In genomic region chr11:45092901-45093760, GRCh38 we compare ENCODE assay signal across 8 cellular contexts. TPM values are rescaled to one million over a fixed set of nuclear protein-coding genes. Genes with fewer than 3 reads are reported as not detected.
DNase-seq lines count a peak whose midpoint lies in the region; ATAC-seq and FAIRE-seq lines count a peak whose summit lies in the region.

No MANE protein-coding gene starts in this region.

- H3K4me3 ChIP-seq in aorta (ENCODE audit: low read length in 2 of 2): no peak overlapping the region

- no peaks in the 10 kb centered on the region for H3K9me3 ChIP-seq in aorta (ENCODE audit: control insufficient read depth, low read length)

- DNase-seq in Ammon's horn (ENCODE audit: low spot score) (peak; percentile 62), HTR-8/SVneo (ENCODE audit: insufficient read length, low spot score) (no peak), left lobe of liver (ENCODE audit: low spot score) (peak; percentile 18), D341Med (ENCODE audit: low spot score) (no peak), aorta (no peak), hypothalamus (lab: John Stamatoyannopoulos, UW) (no peak), foreskin melanocyte (no peak)
- DNase-seq in activated gamma-delta T cell treated with anti-CD3 and anti-CD28 coated beads, Interleukin-2, amount 50 U/mL, for 16 hours (ENCODE audit: low read depth): peak; percentile 46

- FAIRE-seq in HTR-8/SVneo (lab: Jason Lieb, UNC): peak; percentile 69

- no peaks in the 10 kb centered on the region for H3K27me3 ChIP-seq in aorta (ENCODE audit: control insufficient read depth in 1 of 2, insufficient read depth in 2 of 2, low read length in 1 of 2)

- intact Hi-C loops in aorta (cut with DNase I): loop anchor here in 1 of 2 donors (10.0 kb wide), 2 partner anchors 328 to 528 kb away; partner anchors contain the start of gene CD82

- no peaks in the 10 kb centered on the region for H3K36me3 ChIP-seq in aorta (ENCODE audit: control insufficient read depth in 1 of 2, insufficient read depth in 2 of 2, low read length in 1 of 2)

- WGBS in aorta, 2 donors: 85 to 87% methylated on average over 15 of the region's 15 CpGs

- no peak overlapping the region for H3K27ac ChIP-seq in aorta (ENCODE audit: low read depth in 1 of 2, low read length in 2 of 2)

- ATAC-seq in left lobe of liver (no peak), aorta (ENCODE audit: low FRiP score) (no peak)

- peaks cover 0 to 2% of the 10 kb centered on the region in 2 donors for H3K4me1 ChIP-seq in aorta (ENCODE audit: control insufficient read depth in 1 of 2, insufficient read depth in 2 of 2, low read length in 2 of 2)

RNA-seq across cellular contexts. Expression of gene PRDM11, which starts 53.3 kb away (rescaled TPM):
- total RNA-seq in left lobe of liver (3.5 TPM), aorta (10 to 100 TPM; 23.6 to 29.6 TPM)
- polyA plus RNA-seq in aorta: 10 to 100 TPM in 1 of 2 donors, 1 to 10 TPM in 1; 6.1 to 12.3 TPM

Comparison
In these comparisons a context has a peak if more than half of its experiments do, and no peak if none do; other contexts are left out.
1. DNase-seq: peak in Ammon's horn (single experiment), activated gamma-delta T cell treated with anti-CD3 and anti-CD28 coated beads, Interleukin-2, amount 50 U/mL, for 16 hours (single experiment) and left lobe of liver (single experiment); none in HTR-8/SVneo (single experiment), D341Med (single experiment), aorta (0 of 2), hypothalamus (0 of 51) and foreskin melanocyte (single experiment).